In the genomic region with DNA sequence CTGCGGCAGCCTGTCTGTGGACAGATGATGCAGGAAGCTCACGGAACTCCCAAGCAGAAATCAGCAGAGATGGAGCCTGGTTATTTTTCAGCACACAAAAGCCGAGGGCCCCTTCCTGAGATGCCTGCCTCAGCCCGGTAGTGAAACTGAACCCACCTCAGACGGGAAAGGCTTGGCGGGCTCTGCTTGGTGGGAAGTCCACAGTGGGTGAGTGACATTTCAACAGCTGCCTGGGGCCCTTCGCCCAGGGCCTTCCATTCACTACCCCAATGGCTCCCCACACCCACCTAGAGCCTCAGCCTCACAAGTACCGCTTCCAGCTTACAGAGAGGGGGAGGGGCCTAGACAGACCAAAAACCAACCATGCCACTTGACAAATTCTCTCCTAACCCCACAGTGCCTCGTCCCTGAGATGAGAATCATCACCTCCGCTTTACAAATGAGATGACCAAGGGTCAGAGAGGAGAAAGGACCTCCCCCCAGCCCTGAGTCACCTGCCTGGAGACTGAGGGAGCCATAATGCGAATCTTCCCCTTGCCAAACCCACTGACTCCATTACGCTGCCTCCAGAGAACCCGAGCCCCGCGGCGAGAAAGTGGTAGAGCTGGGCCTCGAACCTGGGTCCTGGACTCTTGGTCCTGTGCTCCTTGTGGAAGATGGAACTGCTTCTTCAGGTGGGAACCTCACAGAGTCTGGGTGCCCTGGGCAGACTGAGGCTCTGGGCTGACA, we compare ENCODE assay signal across 8 cellular contexts. TPM values are rescaled to one million over a fixed set of nuclear protein-coding genes. Genes with fewer than 3 reads are reported as not detected.
DNase-seq lines count a peak whose midpoint lies in the region; ATAC-seq, FAIRE-seq and TF ChIP-seq lines count a peak whose summit lies in the region.

No MANE protein-coding gene starts in this region.

- TF ChIP-seq CTCF in WTC11 (IDR thresholded peaks at IDR 0.05) (no peak), osteoblast (IDR thresholded peaks at IDR 0.05; ENCODE audit: extremely low read depth, low read depth, low read length) (no peak)

- no peak; the same call in none of the 2 replicates for TF ChIP-seq POLR2A in GM12891 (IDR thresholded peaks at IDR 0.05; ENCODE audit: low read depth, low read length)

- H3K79me2 ChIP-seq in osteoblast (ENCODE audit: insufficient read depth, low read length): peaks cover 6% of the 10 kb centered on the region

- peaks cover 4% of the 10 kb centered on the region for H4K20me1 ChIP-seq in osteoblast (ENCODE audit: insufficient read depth, low read length)

- H3K4me1 Mint-ChIP-seq in WTC11: peaks cover 37% of the 10 kb centered on the region
- peaks cover 66% of the 10 kb centered on the region for H3K4me1 Mint-ChIP-seq in dendritic cell treated with granulocyte-macrophage colony-stimulating factor and Interleukin-4, amounts not matched to agents 40 ng/mL and 50 ng/mL, for 4 days (ENCODE audit: low read depth)

- intact Hi-C loops in dendritic cell treated with granulocyte-macrophage colony-stimulating factor and Interleukin-4, amounts not matched to agents 40 ng/mL and 50 ng/mL, for 4 days (cut with micrococcal nuclease): loop anchor here (5.0 kb wide), 1 partner anchor 39 kb away; no protein-coding TSS in a partner anchor

- H2AFZ ChIP-seq in osteoblast (ENCODE audit: low read length): no peak overlapping the region

- FAIRE-seq in GM12891 (lab: Jason Lieb, UNC): peak; percentile 97

- DNase-seq in GM12891 (ENCODE audit: insufficient read length, low spot score) (no peak), WTC11 (ENCODE audit: low spot score) (no peak), EL (no peak), NCI-H1092 treated with DMSO at 0.1 percent for 48 hours (lab: John Stamatoyannopoulos, UW) (no peak), osteoblast (ENCODE audit: insufficient read length, low spot score, missing footprints) (no peak)
- DNase-seq in stimulated activated CD4-positive, alpha-beta T cell treated with anti-CD3 and anti-CD28 coated beads, Interleukin-2, amount 100 ng/mL, for 24 hours: peak; percentile 80 to 84

- H3K36me3 ChIP-seq in osteoblast (ENCODE audit: insufficient read depth, low read length): no peaks in the 10 kb centered on the region

- H3K27me3 Mint-ChIP-seq in WTC11 (ENCODE audit: low read depth): no peaks in the 10 kb centered on the region
- peaks cover 47% of the 10 kb centered on the region for H3K27me3 Mint-ChIP-seq in dendritic cell treated with granulocyte-macrophage colony-stimulating factor and Interleukin-4, amounts not matched to agents 40 ng/mL and 50 ng/mL, for 4 days

- ATAC-seq in HG02642 (IDR thresholded peaks at IDR 0.05; ENCODE audit: poor library complexity, unreplicated experiment) (peak; percentile 30), WTC11 (0 out of 2 replicates have a peak, but pooled peaks have one; percentile 6)

- H3K27ac ChIP-seq in osteoblast (ENCODE audit: low read depth, low read length): no peak overlapping the region

- no peaks in the 10 kb centered on the region for H3K27me3 ChIP-seq in osteoblast (ENCODE audit: insufficient read depth, low read length)

- CTCF ChIA-PET in WTC11 (lab: Charles Lee): interaction anchor here (0.6 to 13.5 kb wide), 7 partner anchors 23 to 597 kb away, joined by 3 to 125 read pairs (median 5); no protein-coding TSS in a partner anchor

- H3K4me3 Mint-ChIP-seq in WTC11: no peak overlapping the region
- H3K4me3 Mint-ChIP-seq in dendritic cell treated with granulocyte-macrophage colony-stimulating factor and Interleukin-4, amounts not matched to agents 40 ng/mL and 50 ng/mL, for 4 days: peak overlapping the region; percentile 34

- no peaks in the 10 kb centered on the region for H3K9me3 Mint-ChIP-seq in WTC11
- H3K9me3 Mint-ChIP-seq in dendritic cell treated with granulocyte-macrophage colony-stimulating factor and Interleukin-4, amounts not matched to agents 40 ng/mL and 50 ng/mL, for 4 days: no peaks in the 10 kb centered on the region

- H3K27ac Mint-ChIP-seq in WTC11: peak overlapping the region; percentile 46; the same call in 1 of the 2 replicates
- peak overlapping the region; percentile 70 for H3K27ac Mint-ChIP-seq in dendritic cell treated with granulocyte-macrophage colony-stimulating factor and Interleukin-4, amounts not matched to agents 40 ng/mL and 50 ng/mL, for 4 days

- no peak overlapping the region for H3K4me2 ChIP-seq in osteoblast (ENCODE audit: insufficient read depth, low read length)

- H3K9me3 ChIP-seq in osteoblast (ENCODE audit: low read depth, low read length): no peaks in the 10 kb centered on the region

- peaks cover 19% of the 10 kb centered on the region for H3K4me1 ChIP-seq in osteoblast (ENCODE audit: insufficient read depth, low read length)

- H3K4me3 ChIP-seq in osteoblast (ENCODE audit: insufficient read depth, low read length): no peak overlapping the region

- H3K36me3 Mint-ChIP-seq in WTC11: no peaks in the 10 kb centered on the region
- no peaks in the 10 kb centered on the region for H3K36me3 Mint-ChIP-seq in dendritic cell treated with granulocyte-macrophage colony-stimulating factor and Interleukin-4, amounts not matched to agents 40 ng/mL and 50 ng/mL, for 4 days (ENCODE audit: low read depth)

- POLR2A ChIA-PET in WTC11 (lab: Charles Lee): no interaction called here

TF ChIP-seq in GM12891, 5 proteins besides CTCF, POLR2A, EP300 and RAD21:
- TF ChIP-seq POLR2AphosphoS5 (IDR thresholded peaks at IDR 0.05; ENCODE audit: low read depth, low read length) (peak; percentile 12; the same call in 1 of the 2 replicates), SPI1 (IDR thresholded peaks at IDR 0.05; ENCODE audit: low read depth, low read length) (no peak), PAX5 (IDR thresholded peaks at IDR 0.05; ENCODE audit: insufficient read depth, low read length, severe bottlenecking) (no peak), POU2F2 (IDR thresholded peaks at IDR 0.05; ENCODE audit: low read depth, low read length) (no peak; the same call in 1 of the 2 replicates)

TF ChIP-seq in WTC11, 78 proteins besides CTCF, POLR2A, EP300 and RAD21:
- TF ChIP-seq, protein P1, sequence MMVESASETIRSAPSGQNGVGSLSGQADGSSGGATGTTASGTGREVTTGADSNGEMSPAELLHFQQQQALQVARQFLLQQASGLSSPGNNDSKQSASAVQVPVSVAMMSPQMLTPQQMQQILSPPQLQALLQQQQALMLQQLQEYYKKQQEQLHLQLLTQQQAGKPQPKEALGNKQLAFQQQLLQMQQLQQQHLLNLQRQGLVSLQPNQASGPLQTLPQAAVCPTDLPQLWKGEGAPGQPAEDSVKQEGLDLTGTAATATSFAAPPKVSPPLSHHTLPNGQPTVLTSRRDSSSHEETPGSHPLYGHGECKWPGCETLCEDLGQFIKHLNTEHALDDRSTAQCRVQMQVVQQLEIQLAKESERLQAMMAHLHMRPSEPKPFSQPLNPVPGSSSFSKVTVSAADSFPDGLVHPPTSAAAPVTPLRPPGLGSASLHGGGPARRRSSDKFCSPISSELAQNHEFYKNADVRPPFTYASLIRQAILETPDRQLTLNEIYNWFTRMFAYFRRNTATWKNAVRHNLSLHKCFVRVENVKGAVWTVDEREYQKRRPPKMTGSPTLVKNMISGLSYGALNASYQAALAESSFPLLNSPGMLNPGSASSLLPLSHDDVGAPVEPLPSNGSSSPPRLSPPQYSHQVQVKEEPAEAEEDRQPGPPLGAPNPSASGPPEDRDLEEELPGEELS (CRISPR knock-in tag; IDR thresholded peaks at IDR 0.05): no peak
- TF ChIP-seq GRHL2 (CRISPR knock-in tag; IDR thresholded peaks at IDR 0.05; ENCODE audit: insufficient replicate concordance, severe bottlenecking): no peak
- no peak for TF ChIP-seq ESRRA (CRISPR knock-in tag; IDR thresholded peaks at IDR 0.05; ENCODE audit: borderline replicate concordance)
- TF ChIP-seq NR3C1 (CRISPR knock-in tag; conservative IDR thresholded peaks at IDR 0.05; ENCODE audit: low read depth): no peak
- no peak for TF ChIP-seq TEAD4 (CRISPR knock-in tag; IDR thresholded peaks at IDR 0.05)
- TF ChIP-seq, protein P2, sequence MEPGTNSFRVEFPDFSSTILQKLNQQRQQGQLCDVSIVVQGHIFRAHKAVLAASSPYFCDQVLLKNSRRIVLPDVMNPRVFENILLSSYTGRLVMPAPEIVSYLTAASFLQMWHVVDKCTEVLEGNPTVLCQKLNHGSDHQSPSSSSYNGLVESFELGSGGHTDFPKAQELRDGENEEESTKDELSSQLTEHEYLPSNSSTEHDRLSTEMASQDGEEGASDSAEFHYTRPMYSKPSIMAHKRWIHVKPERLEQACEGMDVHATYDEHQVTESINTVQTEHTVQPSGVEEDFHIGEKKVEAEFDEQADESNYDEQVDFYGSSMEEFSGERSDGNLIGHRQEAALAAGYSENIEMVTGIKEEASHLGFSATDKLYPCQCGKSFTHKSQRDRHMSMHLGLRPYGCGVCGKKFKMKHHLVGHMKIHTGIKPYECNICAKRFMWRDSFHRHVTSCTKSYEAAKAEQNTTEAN (CRISPR knock-in tag; IDR thresholded peaks at IDR 0.05): no peak

RNA-seq across cellular contexts. Expression of a gene that starts 3.4 kb away (rescaled TPM):
- 7.9 TPM for polyA plus RNA-seq in GM12891 (2012; ENCODE audit: low read depth, missing spikeins)
- total RNA-seq in WTC11 (2021): 40.6 to 45.0 TPM (median 42.0 TPM) in 3 replicates
- total RNA-seq in osteoblast: 32.6 and 34.8 TPM in 2 replicates

Comparison
In these comparisons a context has a peak if more than half of its experiments do, and no peak if none do; other contexts are left out.
1. DNase-seq: peak in stimulated activated CD4-positive, alpha-beta T cell treated with anti-CD3 and anti-CD28 coated beads, Interleukin-2, amount 100 ng/mL, for 24 hours (2 of 2); none in GM12891 (single experiment), WTC11 (single experiment), EL (single experiment), NCI-H1092 treated with DMSO at 0.1 percent for 48 hours (single experiment) and osteoblast (single experiment).